In the genomic region with DNA sequence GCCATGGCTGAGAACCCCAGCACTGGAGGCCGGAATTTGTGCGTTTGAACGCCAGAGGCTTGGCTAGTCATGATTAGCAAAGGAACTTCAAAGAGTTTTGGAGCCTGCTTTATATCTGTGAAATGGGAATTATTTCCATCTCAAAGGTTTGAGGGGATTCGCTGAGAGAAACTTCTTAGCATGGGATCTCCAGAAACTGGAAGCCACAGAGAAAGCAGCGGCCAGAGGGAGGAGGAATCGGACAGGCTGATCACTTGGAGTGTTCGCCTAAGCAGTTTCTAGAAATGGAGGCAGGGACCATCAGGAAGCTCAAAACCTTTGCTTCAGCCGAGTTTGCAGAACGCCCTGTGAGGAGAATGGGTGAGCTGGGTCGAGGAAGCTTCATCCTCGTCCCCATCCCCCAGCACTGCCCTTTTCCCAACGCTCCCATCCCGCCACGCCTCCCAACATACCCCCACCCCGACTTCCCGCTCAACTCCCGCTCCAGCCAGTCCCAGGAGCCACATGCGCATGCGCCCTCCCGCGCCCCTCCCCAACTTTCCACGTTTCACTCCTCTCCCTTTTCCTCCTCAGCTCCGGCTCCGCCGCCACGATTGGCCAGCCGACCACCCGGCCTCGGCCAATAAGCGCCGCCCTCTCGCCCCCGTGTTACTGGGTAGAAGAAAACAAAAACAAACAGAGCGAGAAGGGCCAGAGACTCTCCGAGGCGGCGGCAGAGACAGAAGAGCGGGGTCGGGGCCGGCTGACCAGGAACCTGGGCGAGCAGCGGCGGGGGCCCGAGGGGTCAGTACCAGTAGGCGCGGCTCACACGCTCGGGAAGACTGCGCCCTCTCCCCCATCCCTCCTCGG, we compare ENCODE assay signal across 8 cellular contexts. TPM values are rescaled to one million over a fixed set of nuclear protein-coding genes. Genes with fewer than 3 reads are reported as not detected.
DNase-seq lines count a peak whose midpoint lies in the region; ATAC-seq, FAIRE-seq and TF ChIP-seq lines count a peak whose summit lies in the region.

PDCD4 (plus strand) TSS at position 693 of the 849 bp plus-strand sequence. CDS start 4,100 bp downstream, outside the sequence.

- peak within 1 kb of the TSS; percentile 95 for H3K27ac Mint-ChIP-seq in astrocyte (ENCODE audit: unreplicated experiment)

- peak within 1 kb of the TSS; percentile 84 for H3K4me2 ChIP-seq in astrocyte (ENCODE audit: low read length)

- no peaks in the 10 kb centered on the region for H3K27me3 ChIP-seq in astrocyte (ENCODE audit: insufficient read depth, low read length)
- no peaks in the 10 kb centered on the region for H3K27me3 ChIP-seq in right cardiac atrium (ENCODE audit: control insufficient read depth, insufficient read depth)
- no peaks in the 10 kb centered on the region for H3K27me3 ChIP-seq in vagina

- peaks cover 28% of the 10 kb centered on the region for H3K79me2 ChIP-seq in astrocyte (ENCODE audit: insufficient read depth, low read length)

- DNase-seq in NCI-H187 treated with DMSO at 0.1 percent for 48 hours (lab: John Stamatoyannopoulos, UW), result peak; percentile 73
- peak; percentile 94 for DNase-seq in T-helper 22 cell (ENCODE audit: low read depth)
- peak; percentile 92 for DNase-seq in astrocyte (ENCODE audit: low read depth)
- peak; percentile 100 for DNase-seq in right cardiac atrium
- DNase-seq in putamen (ENCODE audit: low spot score), result peak; percentile 98
- DNase-seq in vagina (ENCODE audit: extremely low spot score in 2 of 2), result peak in 1 of 2 donors; percentile 99

- H3K36me3 ChIP-seq in astrocyte (ENCODE audit: insufficient read depth, low read length) (no peaks in the 10 kb centered on the region), vagina (peaks cover 0 to 6% of the 10 kb centered on the region in 2 donors)

- peaks cover 18% of the 10 kb centered on the region for H3K4me1 Mint-ChIP-seq in astrocyte (ENCODE audit: low read depth, unreplicated experiment)

- H3K27ac ChIP-seq in astrocyte (ENCODE audit: low read depth, low read length), result peak within 1 kb of the TSS; percentile 88
- H3K27ac ChIP-seq in right cardiac atrium (ENCODE audit: low read length), result peak within 1 kb of the TSS; percentile 95
- peak within 1 kb of the TSS; percentile 100 for H3K27ac ChIP-seq in vagina

- 1% methylated on average over 50 of the region's 50 CpGs for WGBS in right cardiac atrium

- peak within 1 kb of the TSS; percentile 83 for H3K9ac ChIP-seq in astrocyte (ENCODE audit: low read length)

- H3K4me3 Mint-ChIP-seq in astrocyte (ENCODE audit: unreplicated experiment), result peak within 1 kb of the TSS; percentile 94

- H3K9me3 ChIP-seq in astrocyte (ENCODE audit: insufficient read depth, low read depth, low read length) (no peaks in the 10 kb centered on the region), right cardiac atrium (ENCODE audit: control insufficient read depth, low read length) (no peaks in the 10 kb centered on the region), vagina (no peaks in the 10 kb centered on the region)

- ATAC-seq in GM18499 (IDR thresholded peaks at IDR 0.05; ENCODE audit: insufficient read depth, unreplicated experiment) (peak; percentile 48), HG02943 (IDR thresholded peaks at IDR 0.05; ENCODE audit: low read depth, unreplicated experiment) (peak; percentile 76), right cardiac atrium (peak; percentile 97)

- no peaks in the 10 kb centered on the region for H3K9me3 Mint-ChIP-seq in astrocyte (ENCODE audit: unreplicated experiment)

- H3K4me1 ChIP-seq in astrocyte (ENCODE audit: insufficient read depth, low read length) (peaks cover 7% of the 10 kb centered on the region), right cardiac atrium (ENCODE audit: control insufficient read depth, insufficient read depth, low read length) (peaks cover 6% of the 10 kb centered on the region), vagina (peaks cover 60% of the 10 kb centered on the region)

- no peak for TF ChIP-seq CTCF in astrocyte (IDR thresholded peaks at IDR 0.05; ENCODE audit: insufficient read depth, low read depth, low read length)
- TF ChIP-seq CTCF in vagina (IDR thresholded peaks at IDR 0.05), result no peak

- FAIRE-seq in astrocyte (lab: Jason Lieb, UNC), result peak; percentile 17

- H3K36me3 Mint-ChIP-seq in astrocyte (ENCODE audit: low read depth, unreplicated experiment), result no peaks in the 10 kb centered on the region

- peak; percentile 5 to 82 for TF ChIP-seq POLR2A in vagina (IDR thresholded peaks at IDR 0.05)

- H4K20me1 ChIP-seq in astrocyte (ENCODE audit: insufficient read depth, low read length), result no peaks in the 10 kb centered on the region

- H3K27me3 Mint-ChIP-seq in astrocyte (ENCODE audit: low read depth, unreplicated experiment), result no peaks in the 10 kb centered on the region

- H2AFZ ChIP-seq in astrocyte (ENCODE audit: low read depth, low read length), result peak within 1 kb of the TSS; percentile 96

- intact Hi-C loops in right cardiac atrium (cut with DNase I) (loop anchor here in 3 of 4 donors (5.0 to 10.0 kb wide), 3 partner anchors 49 to 69 kb away; no protein-coding TSS in a partner anchor), vagina (cut with DNase I) (loop anchor here (10.0 kb wide), 1 partner anchor 47 kb away; no protein-coding TSS in a partner anchor)

- peak within 1 kb of the TSS; percentile 84 for H3K4me3 ChIP-seq in astrocyte (ENCODE audit: insufficient read depth, low read depth, low read length)
- peak within 1 kb of the TSS; percentile 89 for H3K4me3 ChIP-seq in right cardiac atrium (ENCODE audit: low read length)
- peak within 1 kb of the TSS; percentile 75 to 95 for H3K4me3 ChIP-seq in vagina

RNA-seq across cellular contexts. Expression of gene PDCD4, which starts in this region (rescaled TPM):
- total RNA-seq in astrocyte (79.9 and 84.2 TPM in 2 replicates), right cardiac atrium (10 to 100 TPM; 61.5 to 82.7 (median 76.2) TPM), vagina (110 TPM)
- 39.8 TPM for polyA plus RNA-seq in right cardiac atrium
